19 cellular contexts compared by ENCODE assay signal in genomic region chr9:75930193-75930592, GRCh38. TPM values are rescaled to one million over a fixed set of nuclear protein-coding genes. Genes with fewer than 3 reads are reported as not detected.
"Had no signal": no experiment of that assay in that cellular context is flagged by ENCODE, and none has a peak within 500 bp of the region (broad histone marks: within the 10 kb centered on the region; RNA-seq: fewer than 3 reads in every experiment).

No MANE protein-coding gene starts in this region.

- H3K27ac Mint-ChIP-seq: activated B cell treated with CpG ODN at 0.5 μM for 24 hours; activated CD4-positive, alpha-beta memory T cell treated with anti-CD3 and anti-CD28 coated beads, Interleukin-2, amount 10 ng/mL, durations not matched to agents 7 days and 5 days; activated T-helper 17 cell treated with anti-CD3 and anti-CD28 coated beads, Interleukin-2, amount 50 U/mL, for 72 hours; dendritic cell treated with granulocyte-macrophage colony-stimulating factor and Interleukin-4, amounts not matched to agents 40 ng/mL and 50 ng/mL, for 4 days; natural killer cell treated with Interleukin-12 subunit alpha and Interleukin-12 subunit beta and Interleukin-15 and Interleukin-18, amount 100 ng/mL, for 72 hours; T-cell had no signal

- H3K36me3 ChIP-seq: suprapubic skin had no signal

- H3K9me3 Mint-ChIP-seq: activated CD4-positive, alpha-beta memory T cell treated with anti-CD3 and anti-CD28 coated beads, Interleukin-2, amount 10 ng/mL, durations not matched to agents 7 days and 5 days; activated T-helper 17 cell treated with anti-CD3 and anti-CD28 coated beads, Interleukin-2, amount 50 U/mL, for 72 hours; dendritic cell treated with granulocyte-macrophage colony-stimulating factor and Interleukin-4, amounts not matched to agents 40 ng/mL and 50 ng/mL, for 4 days; natural killer cell treated with Interleukin-12 subunit alpha and Interleukin-12 subunit beta and Interleukin-15 and Interleukin-18, amount 100 ng/mL, for 72 hours; T-cell had no signal

- H3K4me3 Mint-ChIP-seq: activated B cell treated with CpG ODN at 0.5 μM for 24 hours; activated CD4-positive, alpha-beta memory T cell treated with anti-CD3 and anti-CD28 coated beads, Interleukin-2, amount 10 ng/mL, durations not matched to agents 7 days and 5 days; activated T-helper 17 cell treated with anti-CD3 and anti-CD28 coated beads, Interleukin-2, amount 50 U/mL, for 72 hours; dendritic cell treated with granulocyte-macrophage colony-stimulating factor and Interleukin-4, amounts not matched to agents 40 ng/mL and 50 ng/mL, for 4 days; natural killer cell treated with Interleukin-12 subunit alpha and Interleukin-12 subunit beta and Interleukin-15 and Interleukin-18, amount 100 ng/mL, for 72 hours; stimulated activated naive CD8-positive, alpha-beta T cell treated with anti-CD3 and anti-CD28 coated beads, Interleukin-15, amount 100 ng/mL, for 72 hours; T-cell had no signal

- H3K27ac ChIP-seq: suprapubic skin had no signal

- H3K4me3 ChIP-seq: esophagus muscularis mucosa, SK-N-MC, suprapubic skin had no signal

- H3K27me3 Mint-ChIP-seq: activated B cell treated with CpG ODN at 0.5 μM for 24 hours; activated CD4-positive, alpha-beta memory T cell treated with anti-CD3 and anti-CD28 coated beads, Interleukin-2, amount 10 ng/mL, durations not matched to agents 7 days and 5 days; activated T-helper 17 cell treated with anti-CD3 and anti-CD28 coated beads, Interleukin-2, amount 50 U/mL, for 72 hours; dendritic cell treated with granulocyte-macrophage colony-stimulating factor and Interleukin-4, amounts not matched to agents 40 ng/mL and 50 ng/mL, for 4 days; stimulated activated naive CD8-positive, alpha-beta T cell treated with anti-CD3 and anti-CD28 coated beads, Interleukin-15, amount 100 ng/mL, for 72 hours; T-cell had no signal

- H3K9me3 ChIP-seq: esophagus muscularis mucosa, suprapubic skin had no signal

- H3K4me1 ChIP-seq: suprapubic skin had no signal

- ATAC-seq: activated T-helper 17 cell treated with anti-CD3 and anti-CD28 coated beads, Interleukin-2, amount 50 U/mL, for 72 hours; natural killer cell treated with Interleukin-12 subunit alpha and Interleukin-12 subunit beta and Interleukin-15 and Interleukin-18, amount 100 ng/mL, for 72 hours; stimulated activated naive CD8-positive, alpha-beta T cell treated with anti-CD3 and anti-CD28 coated beads, Interleukin-15, amount 100 ng/mL, for 72 hours; T-cell had no signal

- H3K4me1 Mint-ChIP-seq: activated B cell treated with CpG ODN at 0.5 μM for 24 hours; activated CD4-positive, alpha-beta memory T cell treated with anti-CD3 and anti-CD28 coated beads, Interleukin-2, amount 10 ng/mL, durations not matched to agents 7 days and 5 days had no signal

- H3K27me3 ChIP-seq: esophagus muscularis mucosa, suprapubic skin had no signal

- H3K36me3 Mint-ChIP-seq: natural killer cell treated with Interleukin-12 subunit alpha and Interleukin-12 subunit beta and Interleukin-15 and Interleukin-18, amount 100 ng/mL, for 72 hours had no signal

- DNase-seq: activated B cell treated with CpG ODN at 0.5 μM for 24 hours; activated CD4-positive, alpha-beta memory T cell treated with anti-CD3 and anti-CD28 coated beads, Interleukin-2, amount 10 ng/mL, durations not matched to agents 7 days and 5 days; activated CD4-positive, alpha-beta T cell treated with anti-CD3 and anti-CD28 coated beads for 4 hours; activated naive CD4-positive, alpha-beta T cell; activated T-cell treated with anti-CD3 and anti-CD28 coated beads, Interleukin-2, amount 50 U/mL, for 1 hour; cerebellar nuclear complex; effector memory CD4-positive, alpha-beta T cell; occipital lobe; right cardiac atrium; stimulated activated CD4-positive, alpha-beta T cell treated with anti-CD3 and anti-CD28 coated beads, Interleukin-15, amount 100 ng/mL, for 24 hours; stimulated activated CD4-positive, alpha-beta T cell treated with anti-CD3 and anti-CD28 coated beads, Interleukin-4, amount 100 ng/mL, for 1 hour; stimulated activated naive CD8-positive, alpha-beta T cell treated with anti-CD3 and anti-CD28 coated beads, Interleukin-15, amount 100 ng/mL, for 72 hours; T-cell had no signal

RNA-seq across cellular contexts. Expression of gene PCSK5, which starts 39.7 kb away (rescaled TPM):
- total RNA-seq: activated B cell treated with CpG ODN at 0.5 μM for 24 hours had no signal
